Comparison of ENCODE assay signal across 8 cellular contexts in genomic region chr12:9411616-9412268, GRCh38.
DNase-seq lines count a peak whose midpoint lies in the region; ATAC-seq, FAIRE-seq and TF ChIP-seq lines count a peak whose summit lies in the region.
"Not testable (repeated sequence)": the region's sequence is repeated elsewhere in the genome, so short reads cannot be mapped to it uniquely, and the experiment has no call there.

No MANE protein-coding gene starts in this region.

- not testable (repeated sequence) for TF ChIP-seq POLR2A in GM12891 (IDR thresholded peaks at IDR 0.05; ENCODE audit: low read depth, low read length)

- not testable (repeated sequence) for DNase-seq in CD4-positive, CD25-positive, alpha-beta regulatory T cell; GM12891 (ENCODE audit: insufficient read length, low spot score); activated CD4-positive, alpha-beta T cell treated with anti-CD3 and anti-CD28 coated beads for 36 hours; central memory CD8-positive, alpha-beta T cell (ENCODE audit: low spot score in 2 of 2); nephron progenitor cell
- DNase-seq in NCI-H2029 (lab: John Stamatoyannopoulos, UW): peak; percentile 50
- DNase-seq in kidney glomerular epithelial cell (lab: John Stamatoyannopoulos, UW): peak; percentile 9

- H3K27me3 Mint-ChIP-seq in CD4-positive, CD25-positive, alpha-beta regulatory T cell; activated CD4-positive, alpha-beta T cell treated with anti-CD3 and anti-CD28 coated beads for 36 hours; central memory CD8-positive, alpha-beta T cell; nephron progenitor cell (ENCODE audit: low read depth, poor library complexity): not testable (repeated sequence)

- intact Hi-C loops in activated CD4-positive, alpha-beta T cell treated with anti-CD3 and anti-CD28 coated beads for 36 hours (cut with DNase I, micrococcal nuclease): loop anchor here (5.0 kb wide), 2 partner anchors 89 to 94 kb away; no protein-coding TSS in a partner anchor

- peak; percentile 78 for FAIRE-seq in GM12891 (lab: Jason Lieb, UNC)

- H3K4me1 Mint-ChIP-seq in CD4-positive, CD25-positive, alpha-beta regulatory T cell; central memory CD8-positive, alpha-beta T cell: not testable (repeated sequence)
- H3K4me1 Mint-ChIP-seq in activated CD4-positive, alpha-beta T cell treated with anti-CD3 and anti-CD28 coated beads for 36 hours: peaks cover 18% of the 10 kb centered on the region
- peaks cover 11% of the 10 kb centered on the region for H3K4me1 Mint-ChIP-seq in nephron progenitor cell

- TF ChIP-seq CTCF in nephron progenitor cell (IDR thresholded peaks at IDR 0.05): not testable (repeated sequence)

- not testable (repeated sequence) for H3K27me3 ChIP-seq in CD4-positive, CD25-positive, alpha-beta regulatory T cell (ENCODE audit: control insufficient read depth, insufficient read depth, low read length)

- H3K4me1 ChIP-seq in CD4-positive, CD25-positive, alpha-beta regulatory T cell (ENCODE audit: control insufficient read depth, insufficient read depth, low read length, poor library complexity, severe bottlenecking): not testable (repeated sequence)

- POLR2A ChIA-PET in activated CD4-positive, alpha-beta T cell treated with anti-CD3 and anti-CD28 coated beads for 36 hours (lab: Charles Lee): not testable (repeated sequence)

- H3K36me3 Mint-ChIP-seq in CD4-positive, CD25-positive, alpha-beta regulatory T cell; activated CD4-positive, alpha-beta T cell treated with anti-CD3 and anti-CD28 coated beads for 36 hours (ENCODE audit: low read depth); central memory CD8-positive, alpha-beta T cell (ENCODE audit: insufficient read depth); nephron progenitor cell (ENCODE audit: low read depth): not testable (repeated sequence)

- not testable (repeated sequence) for H3K9me3 Mint-ChIP-seq in CD4-positive, CD25-positive, alpha-beta regulatory T cell; activated CD4-positive, alpha-beta T cell treated with anti-CD3 and anti-CD28 coated beads for 36 hours (ENCODE audit: low read depth); central memory CD8-positive, alpha-beta T cell; nephron progenitor cell

- not testable (repeated sequence) for H3K9me3 ChIP-seq in CD4-positive, CD25-positive, alpha-beta regulatory T cell (ENCODE audit: control insufficient read depth in 2 of 2, low read length in 2 of 2)

- H3K4me3 ChIP-seq in CD4-positive, CD25-positive, alpha-beta regulatory T cell (ENCODE audit: low read depth, low read length): not testable (repeated sequence)

- H3K4me3 Mint-ChIP-seq in CD4-positive, CD25-positive, alpha-beta regulatory T cell; activated CD4-positive, alpha-beta T cell treated with anti-CD3 and anti-CD28 coated beads for 36 hours; central memory CD8-positive, alpha-beta T cell; nephron progenitor cell: not testable (repeated sequence)

- not testable (repeated sequence) for ATAC-seq in CD4-positive, CD25-positive, alpha-beta regulatory T cell (ENCODE audit: low read depth in 2 of 2); activated CD4-positive, alpha-beta T cell treated with anti-CD3 and anti-CD28 coated beads for 36 hours; central memory CD8-positive, alpha-beta T cell (replicated peaks; ENCODE audit: extremely low read depth, poor library complexity, severe bottlenecking)
- ATAC-seq in HG02852 (IDR thresholded peaks at IDR 0.05; ENCODE audit: unreplicated experiment): peak; percentile 80

- peak overlapping the region in 2 of 3 donors; percentile 24 to 78 for H3K27ac Mint-ChIP-seq in CD4-positive, CD25-positive, alpha-beta regulatory T cell
- peak overlapping the region; percentile 28 for H3K27ac Mint-ChIP-seq in activated CD4-positive, alpha-beta T cell treated with anti-CD3 and anti-CD28 coated beads for 36 hours
- H3K27ac Mint-ChIP-seq in central memory CD8-positive, alpha-beta T cell (ENCODE audit: low read depth): peak overlapping the region; percentile 17
- peak overlapping the region; percentile 88 for H3K27ac Mint-ChIP-seq in nephron progenitor cell

- CTCF ChIA-PET in activated CD4-positive, alpha-beta T cell treated with anti-CD3 and anti-CD28 coated beads for 36 hours (lab: Charles Lee): not testable (repeated sequence)

- H3K27ac ChIP-seq in CD4-positive, CD25-positive, alpha-beta regulatory T cell (ENCODE audit: insufficient read depth, low read length, poor library complexity, severe bottlenecking): not testable (repeated sequence)

- H3K36me3 ChIP-seq in CD4-positive, CD25-positive, alpha-beta regulatory T cell (ENCODE audit: control insufficient read depth, insufficient read depth, low read length): not testable (repeated sequence)

TF ChIP-seq in GM12891, 5 proteins besides CTCF, POLR2A, EP300 and RAD21:
- TF ChIP-seq SPI1 (IDR thresholded peaks at IDR 0.05; ENCODE audit: low read depth, low read length): peak; percentile 34; the same call in 1 of the 2 replicates
- 0 out of 2 replicates have a peak, but pooled peaks have one; percentile 11 for TF ChIP-seq POU2F2 (IDR thresholded peaks at IDR 0.05; ENCODE audit: low read depth, low read length)
- peak; percentile 41 for TF ChIP-seq PAX5 (IDR thresholded peaks at IDR 0.05; ENCODE audit: insufficient read depth, low read length, severe bottlenecking)

Comparison
In these comparisons a context has a peak if more than half of its experiments do, and no peak if none do; other contexts are left out.
1. H3K27ac Mint-ChIP-seq: peak in every context shown above with its lines; median percentile 88 in nephron progenitor cell; 51 in CD4-positive, CD25-positive, alpha-beta regulatory T cell; 28 in activated CD4-positive, alpha-beta T cell treated with anti-CD3 and anti-CD28 coated beads for 36 hours; 17 in central memory CD8-positive, alpha-beta T cell.